Comparison of ENCODE assay signal across 1 cellular context in the genomic region with DNA sequence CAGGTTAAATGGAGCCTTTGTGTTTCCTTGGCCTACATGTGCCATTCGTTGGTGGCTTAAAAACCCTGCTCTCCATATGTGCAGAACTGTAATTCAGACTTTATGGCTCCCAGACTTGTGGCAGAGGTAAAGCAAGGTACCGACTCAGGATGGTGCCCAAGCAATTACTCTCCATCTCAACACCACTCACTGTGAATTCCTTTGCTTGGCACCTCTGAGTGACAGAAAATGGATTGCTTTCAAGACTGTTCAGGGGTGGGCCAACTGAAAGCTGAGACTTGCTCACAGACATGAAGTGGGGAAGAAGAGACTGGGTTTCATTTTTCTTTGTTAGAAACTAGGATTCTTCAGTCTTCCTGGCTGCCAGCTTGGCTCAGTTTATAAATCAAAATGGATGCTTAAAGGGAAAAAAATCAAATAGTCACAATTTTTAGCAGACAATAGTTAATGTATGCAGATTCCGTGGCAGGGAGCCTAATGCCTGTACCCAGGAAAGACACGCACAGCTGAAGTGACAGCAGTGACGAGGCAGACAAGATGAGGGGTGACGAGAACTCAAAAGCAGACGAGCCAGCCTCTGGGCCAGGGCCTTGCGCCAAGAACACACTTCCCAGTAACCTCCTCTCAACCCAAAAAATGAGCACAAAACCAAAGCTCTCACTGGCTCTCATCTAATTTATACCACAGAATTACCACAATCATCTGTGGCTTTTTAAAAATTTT.
TF ChIP-seq lines count a peak whose summit lies in the region.

No MANE protein-coding gene starts in this region.

TF ChIP-seq in neural cell, 6 proteins besides CTCF, POLR2A, EP300 and RAD21 (continued from another document):
- TF ChIP-seq, protein P1, sequence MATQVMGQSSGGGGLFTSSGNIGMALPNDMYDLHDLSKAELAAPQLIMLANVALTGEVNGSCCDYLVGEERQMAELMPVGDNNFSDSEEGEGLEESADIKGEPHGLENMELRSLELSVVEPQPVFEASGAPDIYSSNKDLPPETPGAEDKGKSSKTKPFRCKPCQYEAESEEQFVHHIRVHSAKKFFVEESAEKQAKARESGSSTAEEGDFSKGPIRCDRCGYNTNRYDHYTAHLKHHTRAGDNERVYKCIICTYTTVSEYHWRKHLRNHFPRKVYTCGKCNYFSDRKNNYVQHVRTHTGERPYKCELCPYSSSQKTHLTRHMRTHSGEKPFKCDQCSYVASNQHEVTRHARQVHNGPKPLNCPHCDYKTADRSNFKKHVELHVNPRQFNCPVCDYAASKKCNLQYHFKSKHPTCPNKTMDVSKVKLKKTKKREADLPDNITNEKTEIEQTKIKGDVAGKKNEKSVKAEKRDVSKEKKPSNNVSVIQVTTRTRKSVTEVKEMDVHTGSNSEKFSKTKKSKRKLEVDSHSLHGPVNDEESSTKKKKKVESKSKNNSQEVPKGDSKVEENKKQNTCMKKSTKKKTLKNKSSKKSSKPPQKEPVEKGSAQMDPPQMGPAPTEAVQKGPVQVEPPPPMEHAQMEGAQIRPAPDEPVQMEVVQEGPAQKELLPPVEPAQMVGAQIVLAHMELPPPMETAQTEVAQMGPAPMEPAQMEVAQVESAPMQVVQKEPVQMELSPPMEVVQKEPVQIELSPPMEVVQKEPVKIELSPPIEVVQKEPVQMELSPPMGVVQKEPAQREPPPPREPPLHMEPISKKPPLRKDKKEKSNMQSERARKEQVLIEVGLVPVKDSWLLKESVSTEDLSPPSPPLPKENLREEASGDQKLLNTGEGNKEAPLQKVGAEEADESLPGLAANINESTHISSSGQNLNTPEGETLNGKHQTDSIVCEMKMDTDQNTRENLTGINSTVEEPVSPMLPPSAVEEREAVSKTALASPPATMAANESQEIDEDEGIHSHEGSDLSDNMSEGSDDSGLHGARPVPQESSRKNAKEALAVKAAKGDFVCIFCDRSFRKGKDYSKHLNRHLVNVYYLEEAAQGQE (IDR thresholded peaks at IDR 0.05; ENCODE audit: borderline replicate concordance): no peak
